2 cellular contexts compared by ENCODE assay signal in the genomic region with DNA sequence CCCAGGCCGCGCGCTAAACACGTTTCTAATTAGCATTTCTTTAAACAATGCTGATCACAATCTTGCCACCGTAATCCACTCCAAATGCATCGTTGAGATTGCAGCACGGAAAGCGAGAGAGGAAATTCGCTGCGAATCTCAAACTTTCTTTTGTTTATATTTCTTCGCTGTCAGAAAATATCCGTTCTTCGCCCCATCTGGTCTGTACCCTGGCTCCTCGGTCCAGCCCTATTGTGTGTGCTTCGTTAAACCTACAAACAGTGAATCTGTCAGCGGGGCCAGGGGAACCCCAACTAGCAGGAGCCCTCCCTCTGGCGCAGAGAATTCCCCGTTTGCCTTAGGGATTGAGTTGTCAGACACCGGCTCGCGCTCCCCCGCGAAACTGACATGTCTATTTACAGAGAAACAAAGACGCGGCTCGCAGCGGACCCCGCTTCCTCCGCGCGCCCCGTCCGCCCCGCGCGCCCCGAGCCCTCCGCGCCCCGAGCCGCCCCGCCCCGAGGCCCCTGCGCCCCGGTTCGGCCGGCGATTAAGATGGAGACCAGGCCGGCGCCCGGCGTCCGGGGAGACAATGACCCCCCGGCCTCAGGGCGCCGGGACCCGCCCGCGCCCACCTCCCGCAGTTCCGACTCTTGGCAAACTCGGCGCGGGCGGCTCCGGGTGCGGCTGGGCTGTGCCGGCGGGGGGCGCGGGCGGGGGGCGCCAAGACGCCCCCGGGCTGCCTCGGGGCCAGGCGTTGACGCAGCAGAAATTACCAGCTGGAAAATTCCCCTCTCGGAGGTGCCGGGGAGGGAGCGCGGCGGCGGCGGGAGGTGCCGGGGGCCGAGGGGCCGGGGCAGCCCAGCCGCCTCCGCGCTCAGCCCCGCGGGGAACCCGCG.
TF ChIP-seq lines count a peak whose summit lies in the region.

No MANE protein-coding gene starts in this region.

TF ChIP-seq in A549, 52 proteins besides CTCF, POLR2A, EP300 and RAD21:
- TF ChIP-seq RARB (CRISPR knock-in tag; IDR thresholded peaks at IDR 0.05) (no peak), KDM1A (IDR thresholded peaks at IDR 0.05; ENCODE audit: low read depth) (no peak), JUN (IDR thresholded peaks at IDR 0.05) (no peak), RNF2 (IDR thresholded peaks at IDR 0.05; ENCODE audit: borderline replicate concordance, low read depth) (no peak), NPAS2 (CRISPR knock-in tag; IDR thresholded peaks at IDR 0.05; ENCODE audit: borderline replicate concordance) (no peak), ESRRA (IDR thresholded peaks at IDR 0.05; ENCODE audit: borderline replicate concordance, low read length) (no peak), HOXA7 (CRISPR knock-in tag; IDR thresholded peaks at IDR 0.05) (no peak), ZFP36 (IDR thresholded peaks at IDR 0.05; ENCODE audit: borderline replicate concordance, partially characterized antibody) (no peak), GATA3 (IDR thresholded peaks at IDR 0.05; ENCODE audit: borderline replicate concordance) (no peak), HEYL (CRISPR knock-in tag; IDR thresholded peaks at IDR 0.05) (no peak), SREBF2 (IDR thresholded peaks at IDR 0.05) (no peak), RFX5 (IDR thresholded peaks at IDR 0.05) (no peak), EHMT2 (IDR thresholded peaks at IDR 0.05; ENCODE audit: low read depth) (no peak), TFCP2L1 (CRISPR knock-in tag; IDR thresholded peaks at IDR 0.05) (no peak)
- TF ChIP-seq, protein P1, sequence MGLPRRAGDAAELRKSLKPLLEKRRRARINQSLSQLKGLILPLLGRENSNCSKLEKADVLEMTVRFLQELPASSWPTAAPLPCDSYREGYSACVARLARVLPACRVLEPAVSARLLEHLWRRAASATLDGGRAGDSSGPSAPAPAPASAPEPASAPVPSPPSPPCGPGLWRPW (IDR thresholded peaks at IDR 0.05), result no peak
- TF ChIP-seq, protein P2, sequence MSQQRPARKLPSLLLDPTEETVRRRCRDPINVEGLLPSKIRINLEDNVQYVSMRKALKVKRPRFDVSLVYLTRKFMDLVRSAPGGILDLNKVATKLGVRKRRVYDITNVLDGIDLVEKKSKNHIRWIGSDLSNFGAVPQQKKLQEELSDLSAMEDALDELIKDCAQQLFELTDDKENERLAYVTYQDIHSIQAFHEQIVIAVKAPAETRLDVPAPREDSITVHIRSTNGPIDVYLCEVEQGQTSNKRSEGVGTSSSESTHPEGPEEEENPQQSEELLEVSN (IDR thresholded peaks at IDR 0.05; ENCODE audit: borderline replicate concordance, low read depth), result no peak
- TF ChIP-seq, protein P3, sequence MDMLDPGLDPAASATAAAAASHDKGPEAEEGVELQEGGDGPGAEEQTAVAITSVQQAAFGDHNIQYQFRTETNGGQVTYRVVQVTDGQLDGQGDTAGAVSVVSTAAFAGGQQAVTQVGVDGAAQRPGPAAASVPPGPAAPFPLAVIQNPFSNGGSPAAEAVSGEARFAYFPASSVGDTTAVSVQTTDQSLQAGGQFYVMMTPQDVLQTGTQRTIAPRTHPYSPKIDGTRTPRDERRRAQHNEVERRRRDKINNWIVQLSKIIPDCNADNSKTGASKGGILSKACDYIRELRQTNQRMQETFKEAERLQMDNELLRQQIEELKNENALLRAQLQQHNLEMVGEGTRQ (IDR thresholded peaks at IDR 0.05), result no peak
TF ChIP-seq in A549: peak in this region for 0.

TF ChIP-seq in GM23338, 12 proteins besides CTCF, POLR2A, EP300 and RAD21 (continued from another document):
- TF ChIP-seq EZH2 (IDR thresholded peaks at IDR 0.05; ENCODE audit: low read depth, unreplicated experiment), result peak; percentile 37
TF ChIP-seq in GM23338: peak in this region for 1.
